Comparison of ENCODE assay signal across 8 cellular contexts in the genomic region with DNA sequence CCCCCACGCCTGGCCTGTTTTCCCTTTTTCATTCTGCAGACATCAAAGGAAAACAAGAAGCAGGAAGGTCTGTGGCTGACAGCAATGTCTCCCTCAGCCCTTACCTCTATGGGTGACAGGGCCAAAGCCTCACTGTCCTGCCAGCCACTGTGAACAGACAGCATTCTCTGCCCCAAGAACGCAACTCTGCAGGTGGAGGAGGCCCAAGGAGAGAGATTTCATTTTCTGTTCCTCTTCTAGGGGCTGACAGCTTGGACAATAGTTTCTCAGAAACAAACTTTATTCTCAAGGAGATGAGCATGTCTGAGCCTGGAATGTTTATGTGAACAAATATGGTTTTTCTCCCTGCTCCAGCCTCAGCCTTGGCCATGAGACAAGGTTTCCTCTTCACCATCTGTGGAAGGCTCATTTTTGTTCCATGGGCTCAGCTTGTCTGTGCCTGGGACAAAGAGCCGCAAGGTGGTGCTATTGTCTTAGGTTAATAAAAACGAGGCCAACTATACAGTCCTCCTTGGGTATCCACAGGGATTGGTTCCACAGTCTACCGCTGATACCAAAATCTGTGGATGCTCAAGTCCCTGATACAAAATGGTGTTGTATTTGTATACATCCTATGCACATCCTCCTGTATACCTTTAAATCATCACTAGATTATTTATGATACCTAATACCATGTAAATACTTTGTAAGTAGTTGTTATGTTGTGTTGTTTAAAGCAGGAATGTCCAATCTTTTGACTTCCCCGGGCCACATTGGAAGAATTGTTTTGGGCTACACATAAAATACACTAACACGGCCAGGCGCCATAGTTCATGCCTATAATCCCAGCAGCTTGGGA. TPM values are rescaled to one million over a fixed set of nuclear protein-coding genes. Genes with fewer than 3 reads are reported as not detected.
DNase-seq lines count a peak whose midpoint lies in the region; ATAC-seq and TF ChIP-seq lines count a peak whose summit lies in the region.

No MANE protein-coding gene starts in this region.

- TF ChIP-seq CTCF in OCI-LY7 (conservative IDR thresholded peaks at IDR 0.05; ENCODE audit: low read length) (peak; percentile 81), smooth muscle cell (IDR thresholded peaks at IDR 0.05; ENCODE audit: borderline replicate concordance, insufficient read depth, poor library complexity, severe bottlenecking) (peak; percentile 58)

- H3K27ac ChIP-seq in OCI-LY7 (ENCODE audit: low read depth, low read length, poor library complexity, severe bottlenecking) (no peak overlapping the region), right cardiac atrium (ENCODE audit: low read length) (no peak overlapping the region), smooth muscle cell (ENCODE audit: low read depth) (no peak overlapping the region)

- WGBS in right cardiac atrium: 52% methylated on average over 8 of the region's 8 CpGs
- WGBS in smooth muscle cell (ENCODE audit: low lambda C conversion rate): 58% methylated on average over 8 of the region's 8 CpGs

- H3K27ac Mint-ChIP-seq in activated naive CD8-positive, alpha-beta T cell treated with anti-CD3 and anti-CD28 coated beads, Interleukin-2, amount 10 ng/mL, durations not matched to agents 7 days and 5 days: no peak overlapping the region

- H3K27me3 ChIP-seq in right cardiac atrium (ENCODE audit: control insufficient read depth, insufficient read depth): no peaks in the 10 kb centered on the region
- no peaks in the 10 kb centered on the region for H3K27me3 ChIP-seq in smooth muscle cell (ENCODE audit: low read depth)

- no TSS peak for BruUV-seq in OCI-LY7 (replicated peaks; lab: Mats Ljungman, UMichigan)

- H3K36me3 ChIP-seq in OCI-LY7 (ENCODE audit: insufficient read depth, low read length) (no peaks in the 10 kb centered on the region), smooth muscle cell (ENCODE audit: low read depth) (no peaks in the 10 kb centered on the region)

- intact Hi-C loops in OCI-LY7 (cut with micrococcal nuclease; ENCODE audit: unreplicated experiment) (loop anchor here (2.0 to 10.0 kb wide), 2 partner anchors 82 to 276 kb away; no protein-coding TSS in a partner anchor), right cardiac atrium (cut with DNase I) (loop anchor here in 2 of 4 donors (5.0 to 10.0 kb wide), 3 partner anchors 74 to 124 kb away; no protein-coding TSS in a partner anchor), posterior vena cava (cut with DNase I) (no loop called here)

- H3K79me2 ChIP-seq in OCI-LY7 (ENCODE audit: insufficient read depth, low read depth, low read length) (no peaks in the 10 kb centered on the region), smooth muscle cell (ENCODE audit: low read depth) (no peaks in the 10 kb centered on the region)

- no peaks in the 10 kb centered on the region for H3K9me3 Mint-ChIP-seq in activated naive CD8-positive, alpha-beta T cell treated with anti-CD3 and anti-CD28 coated beads, Interleukin-2, amount 10 ng/mL, durations not matched to agents 7 days and 5 days

- H4K20me1 ChIP-seq in OCI-LY7 (ENCODE audit: insufficient read depth, low read length) (no peaks in the 10 kb centered on the region), smooth muscle cell (ENCODE audit: low read depth) (no peaks in the 10 kb centered on the region)

- ATAC-seq in activated naive CD8-positive, alpha-beta T cell treated with anti-CD3 and anti-CD28 coated beads, Interleukin-2, amount 10 ng/mL, durations not matched to agents 7 days and 5 days (ENCODE audit: low read depth): peak; percentile 60
- ATAC-seq in right cardiac atrium (peak; percentile 82 to 87), GM18511 (IDR thresholded peaks at IDR 0.05; ENCODE audit: unreplicated experiment) (no peak)

- H2AFZ ChIP-seq in OCI-LY7 (ENCODE audit: low read length): no peak overlapping the region
- H2AFZ ChIP-seq in smooth muscle cell (ENCODE audit: low read depth): no peak overlapping the region

- no peaks in the 10 kb centered on the region for H3K4me1 ChIP-seq in OCI-LY7 (ENCODE audit: insufficient read depth, low read length, poor library complexity, severe bottlenecking)
- no peaks in the 10 kb centered on the region for H3K4me1 ChIP-seq in right cardiac atrium (ENCODE audit: control insufficient read depth, insufficient read depth, low read length)
- H3K4me1 ChIP-seq in smooth muscle cell (ENCODE audit: low read depth): no peaks in the 10 kb centered on the region

- no peak overlapping the region for H3K4me3 Mint-ChIP-seq in activated naive CD8-positive, alpha-beta T cell treated with anti-CD3 and anti-CD28 coated beads, Interleukin-2, amount 10 ng/mL, durations not matched to agents 7 days and 5 days

- H3K36me3 Mint-ChIP-seq in activated naive CD8-positive, alpha-beta T cell treated with anti-CD3 and anti-CD28 coated beads, Interleukin-2, amount 10 ng/mL, durations not matched to agents 7 days and 5 days: no peaks in the 10 kb centered on the region

- H3K9me3 ChIP-seq in OCI-LY7 (ENCODE audit: low read length) (no peaks in the 10 kb centered on the region), right cardiac atrium (ENCODE audit: control insufficient read depth, low read length) (no peaks in the 10 kb centered on the region), smooth muscle cell (replicated peaks; ENCODE audit: low read depth) (no peaks in the 10 kb centered on the region)

- no peak overlapping the region for H3K4me3 ChIP-seq in OCI-LY7 (ENCODE audit: low read depth, low read length, poor library complexity, severe bottlenecking)
- no peak overlapping the region for H3K4me3 ChIP-seq in right cardiac atrium (ENCODE audit: low read length)
- no peak overlapping the region for H3K4me3 ChIP-seq in smooth muscle cell

- peaks cover 2% of the 10 kb centered on the region for H3K4me1 Mint-ChIP-seq in activated naive CD8-positive, alpha-beta T cell treated with anti-CD3 and anti-CD28 coated beads, Interleukin-2, amount 10 ng/mL, durations not matched to agents 7 days and 5 days

- H3K9ac ChIP-seq in smooth muscle cell (ENCODE audit: low read depth): no peak overlapping the region

- CTCF ChIA-PET in OCI-LY7 (lab: Charles Lee; ENCODE audit: unreplicated experiment): no interaction called here

- POLR2A ChIA-PET in OCI-LY7 (lab: Charles Lee): interaction anchor here (1.0 kb wide), 1 partner anchor 82 kb away, joined by 3 read pairs; no protein-coding TSS in a partner anchor
- POLR2A ChIA-PET in activated naive CD8-positive, alpha-beta T cell treated with anti-CD3 and anti-CD28 coated beads, Interleukin-2, amount 10 ng/mL, durations not matched to agents 7 days and 5 days (lab: Charles Lee): no interaction called here

- H3K9me2 ChIP-seq in OCI-LY7 (ENCODE audit: insufficient read depth, low read length): no peaks in the 10 kb centered on the region

- no peaks in the 10 kb centered on the region for H3F3A ChIP-seq in smooth muscle cell (ENCODE audit: low read depth)

- peak; percentile 85 for DNase-seq in DMS 273 (lab: John Stamatoyannopoulos, UW; ENCODE audit: unreplicated experiment)
- peak; percentile 59 for DNase-seq in HT-29 (ENCODE audit: low spot score)
- peak; percentile 50 for DNase-seq in OCI-LY7 (ENCODE audit: low spot score)
- no peak for DNase-seq in activated naive CD8-positive, alpha-beta T cell treated with anti-CD3 and anti-CD28 coated beads, Interleukin-2, amount 10 ng/mL, durations not matched to agents 7 days and 5 days
- DNase-seq in right cardiac atrium: peak; percentile 51 to 83 (median 59)
- DNase-seq in smooth muscle cell (lab: John Stamatoyannopoulos, UW; ENCODE audit: unreplicated experiment): no peak
- no peak for DNase-seq in posterior vena cava (ENCODE audit: low spot score)

- H3K4me2 ChIP-seq in OCI-LY7 (ENCODE audit: low read length): no peak overlapping the region
- no peak overlapping the region for H3K4me2 ChIP-seq in smooth muscle cell

- H3K27me3 Mint-ChIP-seq in activated naive CD8-positive, alpha-beta T cell treated with anti-CD3 and anti-CD28 coated beads, Interleukin-2, amount 10 ng/mL, durations not matched to agents 7 days and 5 days: peaks cover 10% of the 10 kb centered on the region

RNA-seq across cellular contexts. Expression of a gene that starts 5.8 kb away (rescaled TPM):
- not detected in 2 replicates for total RNA-seq in HT-29 (2014; rRNA removed; shearing (Covaris generic))
- not detected in 2 replicates for total RNA-seq in OCI-LY7 (2014; rRNA removed; shearing (Covaris generic))
- total RNA-seq in OCI-LY7 (2022): not detected in 2 replicates
- not detected for total RNA-seq in activated naive CD8-positive, alpha-beta T cell treated with anti-CD3 and anti-CD28 coated beads, Interleukin-2, amount 10 ng/mL, durations not matched to agents 7 days and 5 days
- total RNA-seq in right cardiac atrium: not detected
- not detected for polyA plus RNA-seq in right cardiac atrium
- total RNA-seq in smooth muscle cell: 0.04 and 0.36 TPM in 2 replicates
- polyA plus RNA-seq in smooth muscle cell: not detected in 2 replicates
- not detected for total RNA-seq in posterior vena cava

RNA-seq across cellular contexts. Expression of a gene that starts 37.3 kb away (rescaled TPM):
- 0.13 and 0.23 TPM in 2 replicates for total RNA-seq in HT-29 (2014; rRNA removed; shearing (Covaris generic))
- total RNA-seq in OCI-LY7 (2014; rRNA removed; shearing (Covaris generic)): not detected in 2 replicates
- total RNA-seq in OCI-LY7 (2022): not detected in 2 replicates
- total RNA-seq in activated naive CD8-positive, alpha-beta T cell treated with anti-CD3 and anti-CD28 coated beads, Interleukin-2, amount 10 ng/mL, durations not matched to agents 7 days and 5 days: 1 to 10 TPM in 1 of 2 experiments, under 1 TPM in 1; 0.34 to 1.1 TPM
- total RNA-seq in right cardiac atrium: 10 to 100 TPM; 16.0 to 47.5 (median 36.7) TPM
- 15.0 TPM for polyA plus RNA-seq in right cardiac atrium
- 0.13 and 0.18 TPM in 2 replicates for total RNA-seq in smooth muscle cell
- polyA plus RNA-seq in smooth muscle cell: not detected in 2 replicates
- total RNA-seq in posterior vena cava: 1 to 10 TPM; 1.4 to 1.9 TPM

Comparison
In these comparisons a context has a peak if more than half of its experiments do, and no peak if none do; other contexts are left out.
1. DNase-seq: peak in DMS 273 (single experiment), HT-29 (single experiment), OCI-LY7 (single experiment) and right cardiac atrium (3 of 3); none in activated naive CD8-positive, alpha-beta T cell treated with anti-CD3 and anti-CD28 coated beads, Interleukin-2, amount 10 ng/mL, durations not matched to agents 7 days and 5 days (single experiment), smooth muscle cell (single experiment) and posterior vena cava (single experiment).
2. RNA of a gene that starts 37.3 kb away (total RNA-seq): 16.0 to 47.5 TPM in right cardiac atrium; 1.4 to 1.9 TPM in posterior vena cava, 0.34 to 1.1 TPM in activated naive CD8-positive, alpha-beta T cell treated with anti-CD3 and anti-CD28 coated beads, Interleukin-2, amount 10 ng/mL, durations not matched to agents 7 days and 5 days, 0.13 to 0.23 TPM in HT-29, 0.13 to 0.18 TPM in smooth muscle cell and not detected in OCI-LY7; every median in the first group is over 4 times any median in the second.